Comparison of ENCODE assay signal across 12 cellular contexts in genomic region chr13:44810067-44810840, GRCh38.
DNase-seq lines count a peak whose midpoint lies in the region; ATAC-seq, FAIRE-seq and TF ChIP-seq lines count a peak whose summit lies in the region.
"Had no signal": no experiment of that assay in that cellular context is flagged by ENCODE, and none has a peak within 500 bp of the region (broad histone marks: within the 10 kb centered on the region; RNA-seq: fewer than 3 reads in every experiment).

No MANE protein-coding gene starts in this region.

- TF ChIP-seq POLR2A in A549 (IDR thresholded peaks at IDR 0.05; ENCODE audit: low read length), result no peak

- DNase-seq in A549 (ENCODE audit: low read depth in 1 of 2, low spot score in 1 of 2), result peak in 1 of 2 experiments; percentile 19
- peak; percentile 5 for DNase-seq in DND-41
- peak; percentile 89 for DNase-seq in NCI-H69 (lab: John Stamatoyannopoulos, UW)
- DNase-seq in left cardiac atrium, result peak; percentile 59
- DNase-seq in SIG-M5 (lab: John Stamatoyannopoulos, UW), result no peak
- DNase-seq: H9; stimulated activated CD4-positive, alpha-beta T cell treated with anti-CD3 and anti-CD28 coated beads, Interleukin-4, amount 100 ng/mL, for 1 hour had no signal

- peaks cover 39% of the 10 kb centered on the region for H3K4me1 ChIP-seq in A549
- H3K4me1 ChIP-seq in DND-41 (ENCODE audit: insufficient read depth, low read length), result no peaks in the 10 kb centered on the region

- intact Hi-C loops in left cardiac atrium (cut with DNase I), result no loop called here

- TF ChIP-seq EP300 in A549 (IDR thresholded peaks at IDR 0.05), result no peak

- no peaks in the 10 kb centered on the region for H3K79me2 ChIP-seq in DND-41 (ENCODE audit: insufficient read depth, low read length)

- no peak for FAIRE-seq in A549 (lab: Jason Lieb, UNC)
- FAIRE-seq: TTC549 had no signal

- H3K27me3 ChIP-seq in DND-41 (ENCODE audit: insufficient read depth, low read length, poor library complexity), result peaks cover 16% of the 10 kb centered on the region

- H4K20me1 ChIP-seq in DND-41 (ENCODE audit: insufficient read depth, low read length), result no peaks in the 10 kb centered on the region

- no peaks in the 10 kb centered on the region for H3K36me3 ChIP-seq in DND-41 (ENCODE audit: insufficient read depth, low read length)

- peak overlapping the region; percentile 54 for H3K4me2 ChIP-seq in A549
- no peak overlapping the region for H3K4me2 ChIP-seq in DND-41 (ENCODE audit: insufficient read depth, low read length)

- ATAC-seq in A549, result no peak
- no peak for ATAC-seq in DND-41 (ENCODE audit: insufficient read depth, low read depth)
- peak; percentile 48 to 59 for ATAC-seq in left cardiac atrium
- ATAC-seq in HG02840 (IDR thresholded peaks at IDR 0.05; ENCODE audit: low FRiP score, unreplicated experiment), result no peak
- no peak for ATAC-seq in GM21529 (IDR thresholded peaks at IDR 0.05; ENCODE audit: unreplicated experiment)
- no peak for ATAC-seq in GM18858 (IDR thresholded peaks at IDR 0.05; ENCODE audit: unreplicated experiment)
- ATAC-seq: natural killer cell treated with Interleukin-12 subunit alpha and Interleukin-12 subunit beta and Interleukin-15 and Interleukin-18, amount 100 ng/mL, for 72 hours had no signal

- CTCF ChIA-PET in A549 (lab: Yijun Ruan, JAX), result no interaction called here

- POLR2A ChIA-PET in A549 (lab: Yijun Ruan, JAX), result no interaction called here

- TF ChIP-seq CTCF in A549 (IDR thresholded peaks at IDR 0.05) (no peak), DND-41 (IDR thresholded peaks at IDR 0.05; ENCODE audit: borderline replicate concordance, extremely low read depth, low read length, poor library complexity, severe bottlenecking) (no peak)

- H3K4me3 ChIP-seq in A549 (no peak overlapping the region), DND-41 (ENCODE audit: low read depth in 1 of 2, low read length in 2 of 2) (no peak overlapping the region)

- H3K9me3 ChIP-seq in A549 (no peaks in the 10 kb centered on the region), DND-41 (ENCODE audit: insufficient read depth, low read length, severe bottlenecking) (no peaks in the 10 kb centered on the region)

- 68% methylated on average over 5 of the region's 5 CpGs for WGBS in A549 (ENCODE audit: missing lambda C conversion rate)

- TF ChIP-seq RAD21 in A549 (conservative IDR thresholded peaks at IDR 0.05 in 1 of 2, IDR thresholded peaks at IDR 0.05 in 1 of 2), result no peak

- no peak overlapping the region for H3K9ac ChIP-seq in DND-41 (ENCODE audit: low read depth, low read length)

- H3K27ac ChIP-seq in A549 (peak overlapping the region; percentile 27 to 58), DND-41 (ENCODE audit: low read length) (no peak overlapping the region)

- H2AFZ ChIP-seq in DND-41 (ENCODE audit: low read depth, low read length), result no peak overlapping the region

TF ChIP-seq in A549, 52 proteins besides CTCF, POLR2A, EP300 and RAD21:
- no peak for TF ChIP-seq JUN (IDR thresholded peaks at IDR 0.05)
- no peak for TF ChIP-seq PHF8 (IDR thresholded peaks at IDR 0.05; ENCODE audit: borderline replicate concordance, low read depth)
- TF ChIP-seq ELK1 (IDR thresholded peaks at IDR 0.05; ENCODE audit: low read depth, low read length), result no peak
- TF ChIP-seq SREBF2 (IDR thresholded peaks at IDR 0.05), result no peak
- TF ChIP-seq RNF2 (IDR thresholded peaks at IDR 0.05; ENCODE audit: borderline replicate concordance, low read depth), result no peak
- TF ChIP-seq ATOH8 (CRISPR knock-in tag; IDR thresholded peaks at IDR 0.05; ENCODE audit: low read depth), result no peak
- no peak for TF ChIP-seq NR3C1 (IDR thresholded peaks at IDR 0.05)
- TF ChIP-seq HDAC2 (IDR thresholded peaks at IDR 0.05), result no peak
- TF ChIP-seq HOXA7 (CRISPR knock-in tag; IDR thresholded peaks at IDR 0.05), result no peak

Comparison
In these comparisons a context has a peak if more than half of its experiments do, and no peak if none do; other contexts are left out.
1. ATAC-seq: peak in left cardiac atrium (2 of 2); none in A549 (0 of 2), DND-41 (single experiment), HG02840 (single experiment), GM21529 (single experiment) and GM18858 (single experiment).